Comparison of ENCODE assay signal across 11 cellular contexts in genomic region chr2:128323501-128323931, GRCh38. TPM values are rescaled to one million over a fixed set of nuclear protein-coding genes. Genes with fewer than 3 reads are reported as not detected.
A peak's percentile ranks its signal among the peaks of the same experiment; 100 is the strongest.
DNase-seq lines count a peak whose midpoint lies in the region; ATAC-seq and TF ChIP-seq lines count a peak whose summit lies in the region.
"Had no signal": no experiment of that assay in that cellular context is flagged by ENCODE, and none has a peak within 500 bp of the region (broad histone marks: within the 10 kb centered on the region; RNA-seq: fewer than 3 reads in every experiment).

No MANE protein-coding gene starts in this region.

- H4K5ac ChIP-seq in mesendoderm (ENCODE audit: low read length), result no peak overlapping the region

- no peak overlapping the region for H3K4me2 ChIP-seq in mesendoderm (ENCODE audit: low read length)

- intact Hi-C loops in left cardiac atrium (cut with DNase I), result loop anchor here (5.0 to 10.0 kb wide), 2 partner anchors 209 to 211 kb away; no protein-coding TSS in a partner anchor
- intact Hi-C loops in cardiac septum (cut with DNase I), result loop anchor here (5.0 to 10.0 kb wide), 6 partner anchors 141 to 1601 kb away; no protein-coding TSS in a partner anchor
- intact Hi-C loops in activated T-helper 1 cell treated with anti-CD3 and anti-CD28 coated beads, Interleukin-12 subunit alpha, Interleukin-12 subunit beta, Interleukin-2, Interleukin-4 antibody, amounts not matched to agents 30 ng/mL and 10 ng/mL and 1 ng/mL, durations not matched to agents 14 hours and 24 hours and 36 hours (cut with micrococcal nuclease), result loop anchor here (2.0 to 10.0 kb wide), 6 partner anchors 91 to 1521 kb away; partner anchors contain the start of gene AMMECR1L
- intact Hi-C loops in upper lobe of right lung (cut with DNase I), result no loop called here

- peak overlapping the region; percentile 77 for H3K27ac Mint-ChIP-seq in activated T-helper 1 cell treated with anti-CD3 and anti-CD28 coated beads, Interleukin-12 subunit alpha, Interleukin-12 subunit beta, Interleukin-2, Interleukin-4 antibody, amounts not matched to agents 30 ng/mL and 10 ng/mL and 1 ng/mL, durations not matched to agents 14 hours and 24 hours and 36 hours

- no peak for ATAC-seq in left cardiac atrium
- ATAC-seq in upper lobe of right lung, result no peak
- no peak for ATAC-seq in HG02759 (IDR thresholded peaks at IDR 0.05; ENCODE audit: unreplicated experiment)

- no peak overlapping the region for H3K9ac ChIP-seq in mesendoderm (ENCODE audit: low read length)

- H3K36me3 ChIP-seq in mesendoderm (ENCODE audit: control insufficient read depth, insufficient read depth, low read length) (no peaks in the 10 kb centered on the region), upper lobe of right lung (no peaks in the 10 kb centered on the region)
- H3K36me3 ChIP-seq: vagina had no signal

- no peaks in the 10 kb centered on the region for H3K9me3 Mint-ChIP-seq in activated T-helper 1 cell treated with anti-CD3 and anti-CD28 coated beads, Interleukin-12 subunit alpha, Interleukin-12 subunit beta, Interleukin-2, Interleukin-4 antibody, amounts not matched to agents 30 ng/mL and 10 ng/mL and 1 ng/mL, durations not matched to agents 14 hours and 24 hours and 36 hours

- no peaks in the 10 kb centered on the region for H3K27me3 ChIP-seq in mesendoderm (ENCODE audit: insufficient read depth, low read length, poor library complexity)
- no peaks in the 10 kb centered on the region for H3K27me3 ChIP-seq in upper lobe of right lung
- H3K27me3 ChIP-seq: vagina had no signal

- H3K27ac ChIP-seq in mesendoderm (ENCODE audit: low read depth, low read length) (no peak overlapping the region), upper lobe of right lung (no peak overlapping the region)
- H3K27ac ChIP-seq: C4-2B had no signal

- H2BK15ac ChIP-seq in mesendoderm (replicated peaks; ENCODE audit: low read depth), result no peak overlapping the region

- H3K4me3 Mint-ChIP-seq in activated T-helper 1 cell treated with anti-CD3 and anti-CD28 coated beads, Interleukin-12 subunit alpha, Interleukin-12 subunit beta, Interleukin-2, Interleukin-4 antibody, amounts not matched to agents 30 ng/mL and 10 ng/mL and 1 ng/mL, durations not matched to agents 14 hours and 24 hours and 36 hours, result peak overlapping the region; percentile 78

- no CpG with 5 or more reads among the region's 10 CpGs for WGBS in mesendoderm (ENCODE audit: extremely low coverage, insufficient coverage, low lambda C conversion rate)

- H3K79me2 ChIP-seq in mesendoderm (ENCODE audit: control insufficient read depth, insufficient read depth, low read length), result no peaks in the 10 kb centered on the region

- peak overlapping the region; percentile 58 for H3K56ac ChIP-seq in mesendoderm (ENCODE audit: low read length)

- H4K8ac ChIP-seq in mesendoderm (ENCODE audit: low read depth, low read length), result no peak overlapping the region

- H3K36me3 Mint-ChIP-seq in activated T-helper 1 cell treated with anti-CD3 and anti-CD28 coated beads, Interleukin-12 subunit alpha, Interleukin-12 subunit beta, Interleukin-2, Interleukin-4 antibody, amounts not matched to agents 30 ng/mL and 10 ng/mL and 1 ng/mL, durations not matched to agents 14 hours and 24 hours and 36 hours (ENCODE audit: low read depth), result no peaks in the 10 kb centered on the region

- H3K4me1 Mint-ChIP-seq in activated T-helper 1 cell treated with anti-CD3 and anti-CD28 coated beads, Interleukin-12 subunit alpha, Interleukin-12 subunit beta, Interleukin-2, Interleukin-4 antibody, amounts not matched to agents 30 ng/mL and 10 ng/mL and 1 ng/mL, durations not matched to agents 14 hours and 24 hours and 36 hours (ENCODE audit: low read depth), result peaks cover 6% of the 10 kb centered on the region

- peak overlapping the region; percentile 15 for H2BK5ac ChIP-seq in mesendoderm (ENCODE audit: low read length)

- H3K4me3 ChIP-seq in mesendoderm (ENCODE audit: low read length), result no peak overlapping the region
- no peak overlapping the region for H3K4me3 ChIP-seq in upper lobe of right lung
- H3K4me3 ChIP-seq: vagina had no signal

- H3K9me3 ChIP-seq in upper lobe of right lung, result no peaks in the 10 kb centered on the region
- H3K9me3 ChIP-seq: vagina had no signal

- no peak overlapping the region for H3K4ac ChIP-seq in mesendoderm (ENCODE audit: low read depth, low read length)

- H3K27me3 Mint-ChIP-seq in activated T-helper 1 cell treated with anti-CD3 and anti-CD28 coated beads, Interleukin-12 subunit alpha, Interleukin-12 subunit beta, Interleukin-2, Interleukin-4 antibody, amounts not matched to agents 30 ng/mL and 10 ng/mL and 1 ng/mL, durations not matched to agents 14 hours and 24 hours and 36 hours (ENCODE audit: insufficient read depth), result peaks cover 3% of the 10 kb centered on the region

- no peak overlapping the region for H2AK5ac ChIP-seq in mesendoderm (ENCODE audit: low read length)

- peaks cover 4% of the 10 kb centered on the region for H3K4me1 ChIP-seq in mesendoderm (ENCODE audit: control insufficient read depth, low read depth, low read length)
- peaks cover 11% of the 10 kb centered on the region for H3K4me1 ChIP-seq in upper lobe of right lung

- H3K79me1 ChIP-seq in mesendoderm (ENCODE audit: low read length), result no peaks in the 10 kb centered on the region

- no peak overlapping the region for H2BK120ac ChIP-seq in mesendoderm (ENCODE audit: low read depth, low read length)

- DNase-seq in left cardiac atrium, result peak; percentile 18
- no peak for DNase-seq in cardiac septum (ENCODE audit: low spot score)
- no peak for DNase-seq in activated T-helper 1 cell treated with anti-CD3 and anti-CD28 coated beads, Interleukin-12 subunit alpha, Interleukin-12 subunit beta, Interleukin-2, Interleukin-4 antibody, amounts not matched to agents 30 ng/mL and 10 ng/mL and 1 ng/mL, durations not matched to agents 14 hours and 24 hours and 36 hours (ENCODE audit: low spot score)
- no peak for DNase-seq in mesendoderm
- peak; percentile 64 for DNase-seq in upper lobe of right lung
- DNase-seq in activated gamma-delta T cell treated with Interleukin-2 at 50 U/mL for 16 hours, result no peak
- DNase-seq in CD1c-positive myeloid dendritic cell (ENCODE audit: extremely low spot score), result no peak
- DNase-seq: hypothalamus had no signal

- no peak overlapping the region for H3K23ac ChIP-seq in mesendoderm (ENCODE audit: low read length)

- H3K18ac ChIP-seq in mesendoderm (ENCODE audit: low read length), result peak overlapping the region; percentile 2

- TF ChIP-seq CTCF in upper lobe of right lung (IDR thresholded peaks at IDR 0.05), result no peak

RNA-seq across cellular contexts. Expression of gene HS6ST1, which starts 4.8 kb away (rescaled TPM):
- total RNA-seq in left cardiac atrium, result 10 to 100 TPM; 14.3 to 19.3 TPM
- total RNA-seq in cardiac septum, result 14.4 TPM
- total RNA-seq in activated T-helper 1 cell treated with anti-CD3 and anti-CD28 coated beads, Interleukin-12 subunit alpha, Interleukin-12 subunit beta, Interleukin-2, Interleukin-4 antibody, amounts not matched to agents 30 ng/mL and 10 ng/mL and 1 ng/mL, durations not matched to agents 14 hours and 24 hours and 36 hours, result 21.6 and 22.3 TPM in 2 replicates
- 29.4 TPM for polyA plus RNA-seq in mesendoderm (2013, experiment 1 of 2)
- 29.5 TPM for polyA plus RNA-seq in mesendoderm (2013, experiment 2 of 2)
- 33.2 TPM for total RNA-seq in upper lobe of right lung

Comparison
In these comparisons a context has a peak if more than half of its experiments do, and no peak if none do; other contexts are left out.
1. DNase-seq: peak in left cardiac atrium (single experiment) and upper lobe of right lung (single experiment); none in cardiac septum (single experiment), activated T-helper 1 cell treated with anti-CD3 and anti-CD28 coated beads, Interleukin-12 subunit alpha, Interleukin-12 subunit beta, Interleukin-2, Interleukin-4 antibody, amounts not matched to agents 30 ng/mL and 10 ng/mL and 1 ng/mL, durations not matched to agents 14 hours and 24 hours and 36 hours (single experiment), mesendoderm (single experiment), activated gamma-delta T cell treated with Interleukin-2 at 50 U/mL for 16 hours (single experiment) and CD1c-positive myeloid dendritic cell (single experiment).